ENCODE assay signal across 24 cellular contexts in the genomic region with DNA sequence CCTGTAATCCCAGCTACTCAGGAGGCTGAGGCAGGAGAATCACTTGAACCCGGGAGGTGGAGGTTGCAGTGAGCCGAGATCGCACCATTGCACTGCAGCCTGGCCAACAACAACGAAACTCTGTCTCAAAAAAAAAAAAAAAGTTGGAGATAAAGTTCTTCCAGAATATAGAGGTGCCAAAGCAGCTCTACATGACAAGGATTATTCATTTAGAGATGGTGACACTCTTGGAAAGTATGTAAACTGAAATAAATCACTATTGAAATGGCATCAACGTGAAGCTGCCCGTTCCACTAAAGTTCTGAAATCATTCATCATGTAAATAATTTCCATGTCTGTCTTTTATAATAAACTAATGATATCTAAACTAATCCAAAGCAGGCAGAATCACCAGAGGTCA. TPM values are rescaled to one million over a fixed set of nuclear protein-coding genes. Genes with fewer than 3 reads are reported as not detected.
DNase-seq lines count a peak whose midpoint lies in the region; ATAC-seq and TF ChIP-seq lines count a peak whose summit lies in the region.
"Had no signal": no experiment of that assay in that cellular context is flagged by ENCODE, and none has a peak within 500 bp of the region (broad histone marks: within the 10 kb centered on the region; RNA-seq: fewer than 3 reads in every experiment).

No MANE protein-coding gene starts in this region.

- H3K9me3 Mint-ChIP-seq in nephron progenitor cell: peaks cover 5% of the 10 kb centered on the region
- H3K9me3 Mint-ChIP-seq: CD14-positive monocyte; CD4-positive, alpha-beta memory T cell; CD4-positive, CD25-positive, alpha-beta regulatory T cell; CD8-positive, alpha-beta memory T cell had no signal

- H3K27me3 ChIP-seq in gastrocnemius medialis: no peaks in the 10 kb centered on the region
- H3K27me3 ChIP-seq: BLaER1 treated with 17β-estradiol and CSF1 and Interleukin-3, amounts not matched to agents 10 nM and 100 nM had no signal

- no peaks in the 10 kb centered on the region for H3K9me3 ChIP-seq in gastrocnemius medialis
- H3K9me3 ChIP-seq: A549 had no signal

- ATAC-seq in gastrocnemius medialis (peak; percentile 33 to 70), HG02981 (IDR thresholded peaks at IDR 0.05; ENCODE audit: unreplicated experiment) (no peak)
- ATAC-seq: A549, GM12878 had no signal

- H3K4me1 ChIP-seq in gastrocnemius medialis: peaks cover 34 to 38% of the 10 kb centered on the region in 2 donors

- H3K4me3 Mint-ChIP-seq in nephron progenitor cell: no peak overlapping the region
- H3K4me3 Mint-ChIP-seq: B cell; CD14-positive monocyte; CD4-positive, alpha-beta memory T cell; CD4-positive, CD25-positive, alpha-beta regulatory T cell; CD8-positive, alpha-beta memory T cell had no signal

- no peak for TF ChIP-seq CTCF in C4-2B (conservative IDR thresholded peaks at IDR 0.05)
- TF ChIP-seq CTCF in fibroblast of the aortic adventitia (IDR thresholded peaks at IDR 0.05; ENCODE audit: insufficient read depth, low read length): no peak
- no peak for TF ChIP-seq CTCF in gastrocnemius medialis (IDR thresholded peaks at IDR 0.05 in 4 of 5, conservative IDR thresholded peaks at IDR 0.05 in 1 of 5)
- TF ChIP-seq CTCF in nephron progenitor cell (IDR thresholded peaks at IDR 0.05): no peak

- H3K36me3 ChIP-seq in gastrocnemius medialis: no peaks in the 10 kb centered on the region

- H3K27ac ChIP-seq in C4-2B: peak overlapping the region; percentile 39
- H3K27ac ChIP-seq in gastrocnemius medialis: peak overlapping the region in 1 of 4 donors; percentile 17
- H3K27ac ChIP-seq: 22Rv1; A549; BLaER1 treated with 17β-estradiol and CSF1 and Interleukin-3, amounts not matched to agents 10 nM and 100 nM had no signal

- H3K4me3 ChIP-seq in fibroblast of the aortic adventitia (ENCODE audit: low read depth, low read length) (no peak overlapping the region), gastrocnemius medialis (no peak overlapping the region)
- H3K4me3 ChIP-seq: A549; BLaER1 treated with 17β-estradiol and CSF1 and Interleukin-3, amounts not matched to agents 10 nM and 100 nM; GM12878 had no signal

- no peak overlapping the region for H3K27ac Mint-ChIP-seq in nephron progenitor cell
- H3K27ac Mint-ChIP-seq: B cell; CD4-positive, alpha-beta memory T cell had no signal

- peak; percentile 16 for DNase-seq in fibroblast of the aortic adventitia (ENCODE audit: low read depth)
- DNase-seq in gastrocnemius medialis: no peak
- DNase-seq in NCI-H526 (lab: John Stamatoyannopoulos, UW): no peak
- DNase-seq in nephron progenitor cell: no peak
- DNase-seq: AML-193; CD4-positive, alpha-beta memory T cell; CD4-positive, CD25-positive, alpha-beta regulatory T cell; CD8-positive, alpha-beta memory T cell; COR-L47; DMS 273 treated with DMSO at 0.1 percent for 48 hours; DMS153; DMS53; DMS79; DND-41; EL; GDM1 had no signal

- intact Hi-C loops in gastrocnemius medialis (cut with DNase I; ENCODE audit: low total_unique reads): no loop called here

- in situ Hi-C loops in gastrocnemius medialis (cut with MboI; ENCODE audit: low sequenced_read_pairs in 4 of 4): no loop called here

- no peaks in the 10 kb centered on the region for H3K27me3 Mint-ChIP-seq in nephron progenitor cell (ENCODE audit: low read depth, poor library complexity)
- H3K27me3 Mint-ChIP-seq: B cell; CD4-positive, alpha-beta memory T cell; CD4-positive, CD25-positive, alpha-beta regulatory T cell; CD8-positive, alpha-beta memory T cell had no signal

- peaks cover 88% of the 10 kb centered on the region for H3K36me3 Mint-ChIP-seq in nephron progenitor cell (ENCODE audit: low read depth)

- TF ChIP-seq POLR2A in gastrocnemius medialis (IDR thresholded peaks at IDR 0.05): no peak

- peaks cover 10% of the 10 kb centered on the region for H3K4me1 Mint-ChIP-seq in nephron progenitor cell

RNA-seq across cellular contexts. Expression of a gene that starts 14.9 kb away (rescaled TPM):
- total RNA-seq in fibroblast of the aortic adventitia (ENCODE audit: low replicate concordance) (58.6 and 80.6 TPM in 2 replicates), gastrocnemius medialis (10 to 100 TPM; 42.1 to 63.2 (median 43.5) TPM)
